ENCODE assay signal across 15 cellular contexts in genomic region chr5:132435891-132436290, GRCh38. TPM values are rescaled to one million over a fixed set of nuclear protein-coding genes. Genes with fewer than 3 reads are reported as not detected.
A peak's percentile ranks its signal among the peaks of the same experiment; 100 is the strongest.
DNase-seq lines count a peak whose midpoint lies in the region; ATAC-seq, FAIRE-seq and TF ChIP-seq lines count a peak whose summit lies in the region.
"Had no signal": no experiment of that assay in that cellular context is flagged by ENCODE, and none has a peak within 500 bp of the region (broad histone marks: within the 10 kb centered on the region; RNA-seq: fewer than 3 reads in every experiment).

No MANE protein-coding gene starts in this region.

- DNase-seq in GM12892 (ENCODE audit: insufficient read length), result no peak
- no peak for DNase-seq in activated naive CD8-positive, alpha-beta T cell treated with anti-CD3 and anti-CD28 coated beads, Interleukin-2, amount 50 U/mL, for 24 hours
- DNase-seq in natural killer cell treated with Interleukin-12 subunit alpha and Interleukin-12 subunit beta and Interleukin-15 and Interleukin-18, amount 100 ng/mL, for 72 hours (ENCODE audit: low spot score), result no peak
- no peak for DNase-seq in OCI-M1 (lab: John Stamatoyannopoulos, UW)
- DNase-seq: activated CD4-positive, alpha-beta T cell treated with anti-CD3 and anti-CD28 coated beads, Interleukin-2, amount 50 U/mL, for 4 hours; dermis blood vessel endothelial cell; NCI-H1048; stimulated activated CD4-positive, alpha-beta T cell treated with anti-CD3 and anti-CD28 coated beads, Interleukin-12 subunit alpha, Interleukin-12 subunit beta, amount 100 ng/mL, for 4 hours had no signal

- no peak for TF ChIP-seq POLR2A in GM12892 (IDR thresholded peaks at IDR 0.05; ENCODE audit: low read depth, low read length)

- H3K9me3 ChIP-seq in BLaER1, result no peaks in the 10 kb centered on the region
- H3K9me3 ChIP-seq: adrenal gland, ovary, tibial nerve had no signal

- peaks cover 93% of the 10 kb centered on the region for H3K4me1 ChIP-seq in BLaER1

- H3K4me2 ChIP-seq in BLaER1, result peak overlapping the region; percentile 81

- peak; percentile 60 for FAIRE-seq in GM12892 (lab: Jason Lieb, UNC)

- H3K36me3 Mint-ChIP-seq in activated naive CD8-positive, alpha-beta T cell treated with anti-CD3 and anti-CD28 coated beads, Interleukin-2, amount 50 U/mL, for 24 hours (ENCODE audit: low read depth), result peaks cover 16% of the 10 kb centered on the region
- H3K36me3 Mint-ChIP-seq in natural killer cell treated with Interleukin-12 subunit alpha and Interleukin-12 subunit beta and Interleukin-15 and Interleukin-18, amount 100 ng/mL, for 72 hours, result peaks cover 16% of the 10 kb centered on the region

- no peaks in the 10 kb centered on the region for H3K27me3 Mint-ChIP-seq in activated naive CD8-positive, alpha-beta T cell treated with anti-CD3 and anti-CD28 coated beads, Interleukin-2, amount 50 U/mL, for 24 hours
- H3K27me3 Mint-ChIP-seq in natural killer cell treated with Interleukin-12 subunit alpha and Interleukin-12 subunit beta and Interleukin-15 and Interleukin-18, amount 100 ng/mL, for 72 hours, result no peaks in the 10 kb centered on the region

- H4K20me1 ChIP-seq in BLaER1, result no peaks in the 10 kb centered on the region

- peaks cover 85% of the 10 kb centered on the region for H3K4me1 Mint-ChIP-seq in activated naive CD8-positive, alpha-beta T cell treated with anti-CD3 and anti-CD28 coated beads, Interleukin-2, amount 50 U/mL, for 24 hours
- peaks cover 84 to 90% of the 10 kb centered on the region in 2 donors for H3K4me1 Mint-ChIP-seq in natural killer cell treated with Interleukin-12 subunit alpha and Interleukin-12 subunit beta and Interleukin-15 and Interleukin-18, amount 100 ng/mL, for 72 hours (ENCODE audit: low read depth in 2 of 2)

- H3K36me3 ChIP-seq in BLaER1, result peaks cover 36% of the 10 kb centered on the region
- H3K36me3 ChIP-seq: adrenal gland, ovary had no signal

- no peak overlapping the region for H3K4me3 ChIP-seq in BLaER1
- H3K4me3 ChIP-seq: adrenal gland, ovary, tibial nerve had no signal

- no peak for ATAC-seq in activated naive CD8-positive, alpha-beta T cell treated with anti-CD3 and anti-CD28 coated beads, Interleukin-2, amount 50 U/mL, for 24 hours
- no peak for ATAC-seq in natural killer cell treated with Interleukin-12 subunit alpha and Interleukin-12 subunit beta and Interleukin-15 and Interleukin-18, amount 100 ng/mL, for 72 hours
- ATAC-seq in GM21447 (IDR thresholded peaks at IDR 0.05; ENCODE audit: unreplicated experiment) (no peak), HG02852 (IDR thresholded peaks at IDR 0.05; ENCODE audit: unreplicated experiment) (no peak), GM18520 (IDR thresholded peaks at IDR 0.05; ENCODE audit: unreplicated experiment) (no peak)

- peak overlapping the region; percentile 34 for H3K27ac Mint-ChIP-seq in activated naive CD8-positive, alpha-beta T cell treated with anti-CD3 and anti-CD28 coated beads, Interleukin-2, amount 50 U/mL, for 24 hours
- peak overlapping the region; percentile 83 to 92 for H3K27ac Mint-ChIP-seq in natural killer cell treated with Interleukin-12 subunit alpha and Interleukin-12 subunit beta and Interleukin-15 and Interleukin-18, amount 100 ng/mL, for 72 hours

- no peaks in the 10 kb centered on the region for H3K27me3 ChIP-seq in BLaER1
- H3K27me3 ChIP-seq: adrenal gland, ovary, tibial nerve had no signal

- peak overlapping the region; percentile 79 for H3K27ac ChIP-seq in BLaER1

- no peak overlapping the region for H3K9ac ChIP-seq in BLaER1

- H3K9me3 Mint-ChIP-seq in activated naive CD8-positive, alpha-beta T cell treated with anti-CD3 and anti-CD28 coated beads, Interleukin-2, amount 50 U/mL, for 24 hours, result no peaks in the 10 kb centered on the region
- no peaks in the 10 kb centered on the region for H3K9me3 Mint-ChIP-seq in natural killer cell treated with Interleukin-12 subunit alpha and Interleukin-12 subunit beta and Interleukin-15 and Interleukin-18, amount 100 ng/mL, for 72 hours

- no peak overlapping the region for H3K4me3 Mint-ChIP-seq in activated naive CD8-positive, alpha-beta T cell treated with anti-CD3 and anti-CD28 coated beads, Interleukin-2, amount 50 U/mL, for 24 hours
- H3K4me3 Mint-ChIP-seq in natural killer cell treated with Interleukin-12 subunit alpha and Interleukin-12 subunit beta and Interleukin-15 and Interleukin-18, amount 100 ng/mL, for 72 hours, result peak overlapping the region; percentile 63

RNA-seq across cellular contexts. Expression of gene IRF1, which starts 54.7 kb away (rescaled TPM):
- polyA plus RNA-seq in GM12892 (2012; ENCODE audit: missing spikeins), result 29.9 TPM
- 100 to 1,000 TPM; 351 to 512 TPM for total RNA-seq in natural killer cell treated with Interleukin-12 subunit alpha and Interleukin-12 subunit beta and Interleukin-15 and Interleukin-18, amount 100 ng/mL, for 72 hours
